Comparison of ENCODE assay signal across 8 cellular contexts in the genomic region with DNA sequence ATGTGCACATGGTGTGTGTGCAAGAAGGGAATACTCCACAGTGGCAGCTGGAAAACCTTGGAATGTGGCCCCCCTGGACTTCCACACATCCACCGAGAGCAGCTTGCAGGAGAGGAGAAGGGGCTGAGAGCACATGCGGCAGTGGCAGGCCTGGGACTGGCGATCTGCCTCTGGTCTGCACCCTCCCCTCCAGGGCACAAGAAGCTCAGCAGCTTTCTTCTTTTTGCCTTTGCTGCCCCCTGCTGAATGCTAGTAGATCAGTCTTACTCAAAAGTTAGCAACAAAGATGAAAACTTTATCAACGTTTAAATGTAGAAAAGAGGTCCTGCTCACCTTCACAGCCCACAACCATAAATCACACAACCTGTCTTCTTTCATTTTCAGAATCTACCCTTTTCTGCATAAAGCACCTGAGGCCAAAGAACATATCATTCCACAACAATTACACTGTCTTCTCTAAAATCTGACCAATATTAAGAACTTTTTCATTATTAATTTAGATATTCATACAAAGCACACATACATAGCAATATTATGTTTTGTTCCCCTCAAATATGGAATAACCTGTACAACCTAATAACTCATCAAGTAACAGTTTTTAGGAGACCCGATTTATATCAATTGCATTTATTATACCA. TPM values are rescaled to one million over a fixed set of nuclear protein-coding genes. Genes with fewer than 3 reads are reported as not detected.
DNase-seq lines count a peak whose midpoint lies in the region; ATAC-seq, FAIRE-seq and TF ChIP-seq lines count a peak whose summit lies in the region.

No MANE protein-coding gene starts in this region.

- POLR2A ChIA-PET in GM12878 (lab: Charles Lee), result no interaction called here

- no peaks in the 10 kb centered on the region for H3K4me1 ChIP-seq in GM12878 (ENCODE audit: control insufficient read depth, insufficient read depth, low read length)
- no peaks in the 10 kb centered on the region for H3K4me1 ChIP-seq in iPS DF 6.9 (ENCODE audit: control insufficient read depth, insufficient read depth, low read length)

- 52% methylated on average over 5 of the region's 5 CpGs for WGBS in GM12878 (ENCODE audit: insufficient coverage, insufficient replicate concordance, low lambda C conversion rate, missing lambda C conversion rate)
- no CpG with 5 or more reads among the region's 5 CpGs for WGBS in iPS DF 6.9 (ENCODE audit: insufficient coverage, insufficient read length)

- no peaks in the 10 kb centered on the region; the same call in 1 of the 2 replicates for H4K20me1 ChIP-seq in GM12878 (ENCODE audit: control insufficient read depth, insufficient read depth)

- peaks cover 99% of the 10 kb centered on the region for H3K36me3 Mint-ChIP-seq in activated T-helper 17 cell treated with anti-CD3 and anti-CD28 coated beads, Interleukin-2, amount 50 U/mL, for 72 hours (ENCODE audit: low read depth)

- TF ChIP-seq EP300 in GM12878 (IDR thresholded peaks at IDR 0.05; ENCODE audit: borderline replicate concordance in 1 of 2, control insufficient read depth in 1 of 2, low read depth in 2 of 2, low read length in 2 of 2), result no peak

- H3K36me3 ChIP-seq in GM12878 (ENCODE audit: control insufficient read depth in 2 of 2, insufficient read depth in 2 of 2, low read length in 1 of 2) (peaks cover 10 to 37% of the 10 kb centered on the region in 2 experiments), iPS DF 6.9 (ENCODE audit: control insufficient read depth, insufficient read depth, low read length) (peaks cover 7% of the 10 kb centered on the region)

- H3K27me3 ChIP-seq in GM12878 (replicated peaks in 1 of 2; ENCODE audit: control insufficient read depth in 2 of 2, insufficient read depth in 2 of 2, low read length in 1 of 2) (no peaks in the 10 kb centered on the region), iPS DF 6.9 (ENCODE audit: control insufficient read depth, insufficient read depth, low read length) (no peaks in the 10 kb centered on the region)

- peak; percentile 42 to 51 (median 47) for TF ChIP-seq CTCF in GM12878 (IDR thresholded peaks at IDR 0.05 in 2 of 3, conservative IDR thresholded peaks at IDR 0.05 in 1 of 3; ENCODE audit: control insufficient read depth in 2 of 3, extremely low read depth in 1 of 3, insufficient read depth in 1 of 3, low read depth in 3 of 3, low read length in 3 of 3)

- H3K4me3 ChIP-seq in GM12878 (no peak overlapping the region), iPS DF 6.9 (ENCODE audit: low read length) (no peak overlapping the region)

- H3K27ac ChIP-seq in GM12878 (ENCODE audit: control insufficient read depth, insufficient read depth) (no peak overlapping the region), iPS DF 6.9 (ENCODE audit: low read length) (no peak overlapping the region)

- H3K4me3 Mint-ChIP-seq in activated T-helper 17 cell treated with anti-CD3 and anti-CD28 coated beads, Interleukin-2, amount 50 U/mL, for 72 hours, result no peak overlapping the region

- SMC1A ChIA-PET in GM12878 (lab: Charles Lee; ENCODE audit: uncharacterized antibody, unreplicated experiment), result interaction anchor here (1.5 kb wide), 1 partner anchor 27 kb away, joined by 4 read pairs; no protein-coding TSS in a partner anchor

- peak; percentile 54 for TF ChIP-seq RAD21 in GM12878 (IDR thresholded peaks at IDR 0.05; ENCODE audit: insufficient read depth, low read depth, low read length)

- no TSS peak for BruUV-seq in GM12878 (replicated peaks; lab: Mats Ljungman, UMichigan)

- RAD21 ChIA-PET in GM12878 (lab: Charles Lee; ENCODE audit: unreplicated experiment), result no interaction called here

- no peak overlapping the region for H3K9ac ChIP-seq in GM12878 (ENCODE audit: control insufficient read depth, insufficient read depth, low read length)

- no peak for TF ChIP-seq POLR2A in GM12878 (IDR thresholded peaks at IDR 0.05; ENCODE audit: low read depth, low read length)

- FAIRE-seq in GM12878 (lab: Jason Lieb, UNC), result no peak

- H3K4me1 Mint-ChIP-seq in activated T-helper 17 cell treated with anti-CD3 and anti-CD28 coated beads, Interleukin-2, amount 50 U/mL, for 72 hours, result peaks cover 4% of the 10 kb centered on the region

- intact Hi-C loops in GM12878 (cut with micrococcal nuclease; ENCODE audit: unreplicated experiment), result loop anchor here (5.0 kb wide), 1 partner anchor 47 kb away; no protein-coding TSS in a partner anchor

- ATAC-seq in GM12878, result peak; percentile 82
- no peak for ATAC-seq in activated T-helper 17 cell treated with anti-CD3 and anti-CD28 coated beads, Interleukin-2, amount 50 U/mL, for 72 hours (replicated peaks)

- H3K9me3 ChIP-seq in GM12878 (replicated peaks; ENCODE audit: control insufficient read depth, insufficient read depth, low read length), result no peaks in the 10 kb centered on the region
- H3K9me3 ChIP-seq in iPS DF 6.9 (ENCODE audit: control insufficient read depth, insufficient read depth, low read length), result no peaks in the 10 kb centered on the region

- CTCF ChIA-PET in GM12878 (lab: Yijun Ruan, JAX), result interaction anchor here (0.7 to 4.3 kb wide), 5 partner anchors 15 to 34 kb away, joined by 3 to 15 read pairs (median 4); no protein-coding TSS in a partner anchor

- in situ Hi-C loops in GM12878 (cut with MboI), result no loop called here

- H3K27me3 Mint-ChIP-seq in activated T-helper 17 cell treated with anti-CD3 and anti-CD28 coated beads, Interleukin-2, amount 50 U/mL, for 72 hours, result no peaks in the 10 kb centered on the region

- peak; percentile 77 for DNase-seq in EH (ENCODE audit: low read depth)
- DNase-seq in HCEC 1CT, result peak; percentile 50
- DNase-seq in NCI-H82 (lab: John Stamatoyannopoulos, UW), result peak; percentile 64
- DNase-seq in GM12878 (ENCODE audit: low read depth, low spot score), result no peak
- DNase-seq in iPS DF 6.9 (ENCODE audit: low read depth, low spot score), result peak; percentile 41
- peak; percentile 21 for DNase-seq in stimulated activated CD4-positive, alpha-beta T cell treated with anti-CD3 and anti-CD28 coated beads, Interleukin-4, amount 100 ng/mL, for 24 hours
- DNase-seq in activated gamma-delta T cell treated with Interleukin-2 at 50 U/mL for 16 hours, result no peak

- H3K4me2 ChIP-seq in GM12878 (ENCODE audit: control insufficient read depth, insufficient read depth), result no peak overlapping the region

- no peaks in the 10 kb centered on the region for H3K9me3 Mint-ChIP-seq in activated T-helper 17 cell treated with anti-CD3 and anti-CD28 coated beads, Interleukin-2, amount 50 U/mL, for 72 hours

- no peaks in the 10 kb centered on the region; the same call in 1 of the 2 replicates for H3K79me2 ChIP-seq in GM12878 (ENCODE audit: control insufficient read depth, insufficient read depth, low read length)

- no peak overlapping the region for H2AFZ ChIP-seq in GM12878 (ENCODE audit: control insufficient read depth, low read depth, low read length)

- no peak overlapping the region for H3K27ac Mint-ChIP-seq in activated T-helper 17 cell treated with anti-CD3 and anti-CD28 coated beads, Interleukin-2, amount 50 U/mL, for 72 hours

RNA-seq across cellular contexts. Expression of gene TGFBRAP1, which starts 34.6 kb away (rescaled TPM):
- total RNA-seq in GM12878 (2013; cell fraction: nucleolus; rRNA removed), result 28.5 and 29.8 TPM in 2 replicates
- total RNA-seq in GM12878 (2014; rRNA removed) (27.6 and 30.0 TPM in 2 replicates), GM12878 (2014; rRNA removed; fragmentation: Illumina TruSeq; extraction: Trizol) (21.1 and 22.5 TPM in 2 replicates), GM12878 (2021) (35.2 and 37.4 TPM in 2 replicates)
- polyA plus RNA-seq in GM12878 (2011; ENCODE audit: low read depth), result 10.2 TPM
- polyA plus RNA-seq in GM12878 (2011; rRNA removed) (13.0 and 16.2 TPM in 2 replicates), GM12878 (2014; fragmentation: Illumina TruSeq; extraction: Trizol) (23.4 and 28.0 TPM in 2 replicates), GM12878 (2014; fragmentation: Nextera tagmentation; extraction: Ambion mirVana) (1 to 10 TPM; 7.9 to 8.1 TPM), GM12878 (2014; rRNA removed) (26.5 and 28.2 TPM in 2 replicates), GM12878 (2016; fragmentation: Nextera tagmentation; extraction: Ambion mirVana) (10 to 100 TPM in 1 of 2 experiments, 1 to 10 TPM in 1; 8.6 to 24.9 TPM)
- polyA plus RNA-seq in GM12878 (2011; cell fraction: cytosol; rRNA removed), result 20.0 and 21.0 TPM in 2 replicates
- polyA plus RNA-seq in GM12878 (2011; cell fraction: nucleus; rRNA removed), result 19.8 and 24.6 TPM in 2 replicates
- 14.5 and 15.6 TPM in 2 replicates for polyA plus RNA-seq in GM12878 (2012)
- polyA minus RNA-seq in GM12878 (2011; rRNA and poly(A)+ RNA removed), result 26.4 and 31.2 TPM in 2 replicates
- 12.5 and 13.8 TPM in 2 replicates for polyA minus RNA-seq in GM12878 (2011; cell fraction: cytosol; rRNA and poly(A)+ RNA removed)
- polyA minus RNA-seq in GM12878 (2011; cell fraction: nucleus; rRNA and poly(A)+ RNA removed), result 14.5 and 21.4 TPM in 2 replicates
- total RNA-seq in activated T-helper 17 cell treated with anti-CD3 and anti-CD28 coated beads, Interleukin-2, amount 50 U/mL, for 72 hours, result 10 to 100 TPM; 16.5 to 28.0 TPM

RNA-seq across cellular contexts. Expression of gene C2orf49, which starts 42.4 kb away (rescaled TPM):
- total RNA-seq in GM12878 (2013; cell fraction: nucleolus; rRNA removed), result 38.8 and 40.1 TPM in 2 replicates
- 7.2 and 7.3 TPM in 2 replicates for total RNA-seq in GM12878 (2014; rRNA removed)
- total RNA-seq in GM12878 (2014; rRNA removed; fragmentation: Illumina TruSeq; extraction: Trizol), result 15.9 and 16.1 TPM in 2 replicates
- 11.3 and 13.2 TPM in 2 replicates for total RNA-seq in GM12878 (2021)
- 5.6 TPM for polyA plus RNA-seq in GM12878 (2011; ENCODE audit: low read depth)
- 24.2 and 39.4 TPM in 2 replicates for polyA plus RNA-seq in GM12878 (2011; rRNA removed)
- 8.5 and 9.2 TPM in 2 replicates for polyA plus RNA-seq in GM12878 (2011; cell fraction: cytosol; rRNA removed)
- polyA plus RNA-seq in GM12878 (2011; cell fraction: nucleus; rRNA removed), result 7.9 and 8.6 TPM in 2 replicates
- polyA plus RNA-seq in GM12878 (2012), result 14.0 and 16.8 TPM in 2 replicates
- polyA plus RNA-seq in GM12878 (2014; fragmentation: Illumina TruSeq; extraction: Trizol), result 20.8 and 22.2 TPM in 2 replicates
- polyA plus RNA-seq in GM12878 (2014; fragmentation: Nextera tagmentation; extraction: Ambion mirVana), result 10 to 100 TPM; 15.7 to 19.5 TPM
- 10.0 and 11.4 TPM in 2 replicates for polyA plus RNA-seq in GM12878 (2014; rRNA removed)
- 10 to 100 TPM; 13.5 to 15.2 TPM for polyA plus RNA-seq in GM12878 (2016; fragmentation: Nextera tagmentation; extraction: Ambion mirVana)
- polyA minus RNA-seq in GM12878 (2011; rRNA and poly(A)+ RNA removed), result 7.2 and 7.8 TPM in 2 replicates
- 5.1 and 9.5 TPM in 2 replicates for polyA minus RNA-seq in GM12878 (2011; cell fraction: cytosol; rRNA and poly(A)+ RNA removed)
- polyA minus RNA-seq in GM12878 (2011; cell fraction: nucleus; rRNA and poly(A)+ RNA removed), result 6.6 and 9.1 TPM in 2 replicates
- 10 to 100 TPM; 17.7 to 23.8 TPM for total RNA-seq in activated T-helper 17 cell treated with anti-CD3 and anti-CD28 coated beads, Interleukin-2, amount 50 U/mL, for 72 hours

RNA-seq across cellular contexts. Expression of gene GPR45, which starts 53.4 kb away (rescaled TPM):
- not detected in 2 replicates for total RNA-seq in GM12878 (2013; cell fraction: nucleolus; rRNA removed)
- total RNA-seq in GM12878 (2014; rRNA removed), result not detected in 2 replicates
- total RNA-seq in GM12878 (2014; rRNA removed; fragmentation: Illumina TruSeq; extraction: Trizol), result not detected in 2 replicates
- total RNA-seq in GM12878 (2021), result not detected in 2 replicates
- polyA plus RNA-seq in GM12878 (2011; ENCODE audit: low read depth), result not detected
- not detected in 2 replicates for polyA plus RNA-seq in GM12878 (2011; rRNA removed)
- polyA plus RNA-seq in GM12878 (2011; cell fraction: cytosol; rRNA removed), result not detected in 2 replicates
- polyA plus RNA-seq in GM12878 (2011; cell fraction: nucleus; rRNA removed), result not detected in 2 replicates
- polyA plus RNA-seq in GM12878 (2012), result not detected in 2 replicates
- polyA plus RNA-seq in GM12878 (2014; fragmentation: Illumina TruSeq; extraction: Trizol), result not detected in 2 replicates
- polyA plus RNA-seq in GM12878 (2014; fragmentation: Nextera tagmentation; extraction: Ambion mirVana), result not detected
- polyA plus RNA-seq in GM12878 (2014; rRNA removed), result 0.11 TPM in 1 of 2 replicates, not detected in the other
- polyA plus RNA-seq in GM12878 (2016; fragmentation: Nextera tagmentation; extraction: Ambion mirVana), result not detected
- polyA minus RNA-seq in GM12878 (2011; rRNA and poly(A)+ RNA removed), result not detected in 2 replicates
- not detected in 2 replicates for polyA minus RNA-seq in GM12878 (2011; cell fraction: cytosol; rRNA and poly(A)+ RNA removed)
- not detected in 2 replicates for polyA minus RNA-seq in GM12878 (2011; cell fraction: nucleus; rRNA and poly(A)+ RNA removed)
- total RNA-seq in activated T-helper 17 cell treated with anti-CD3 and anti-CD28 coated beads, Interleukin-2, amount 50 U/mL, for 72 hours, result not detected

Comparison
In these comparisons a context has a peak if more than half of its experiments do, and no peak if none do; other contexts are left out.
1. DNase-seq: peak in EH (single experiment), HCEC 1CT (single experiment), NCI-H82 (single experiment), iPS DF 6.9 (single experiment) and stimulated activated CD4-positive, alpha-beta T cell treated with anti-CD3 and anti-CD28 coated beads, Interleukin-4, amount 100 ng/mL, for 24 hours (single experiment); none in GM12878 (single experiment) and activated gamma-delta T cell treated with Interleukin-2 at 50 U/mL for 16 hours (single experiment).